9 cellular contexts compared by ENCODE assay signal in genomic region chr6:126312013-126312665, GRCh38. TPM values are rescaled to one million over a fixed set of nuclear protein-coding genes. Genes with fewer than 3 reads are reported as not detected.
DNase-seq lines count a peak whose midpoint lies in the region; ATAC-seq and TF ChIP-seq lines count a peak whose summit lies in the region.
"Had no signal": no experiment of that assay in that cellular context is flagged by ENCODE, and none has a peak within 500 bp of the region (broad histone marks: within the 10 kb centered on the region; RNA-seq: fewer than 3 reads in every experiment).

No MANE protein-coding gene starts in this region.

- H3K27me3 Mint-ChIP-seq in activated T-helper 17 cell treated with anti-CD3 and anti-CD28 coated beads, Interleukin-2, amount 50 U/mL, for 72 hours: no peaks in the 10 kb centered on the region

- no peaks in the 10 kb centered on the region for H3K9me3 Mint-ChIP-seq in activated T-helper 17 cell treated with anti-CD3 and anti-CD28 coated beads, Interleukin-2, amount 50 U/mL, for 72 hours
- H3K9me3 Mint-ChIP-seq: stimulated activated naive CD8-positive, alpha-beta T cell treated with anti-CD3 and anti-CD28 coated beads, Interleukin-15, Interleukin-2, amounts not matched to agents 100 ng/mL and 50 ng/mL, for 24 hours had no signal

- no peaks in the 10 kb centered on the region for H3K79me2 ChIP-seq in osteoblast (ENCODE audit: insufficient read depth, low read length)

- H3K4me1 Mint-ChIP-seq in activated T-helper 17 cell treated with anti-CD3 and anti-CD28 coated beads, Interleukin-2, amount 50 U/mL, for 72 hours: no peaks in the 10 kb centered on the region

- H3K4me1 ChIP-seq in BE2C (no peaks in the 10 kb centered on the region), osteoblast (ENCODE audit: insufficient read depth, low read length) (no peaks in the 10 kb centered on the region)

- intact Hi-C loops in posterior vena cava (cut with DNase I): no loop called here

- H3K4me2 ChIP-seq in osteoblast (ENCODE audit: insufficient read depth, low read length): no peak overlapping the region

- H3K4me3 Mint-ChIP-seq in activated T-helper 17 cell treated with anti-CD3 and anti-CD28 coated beads, Interleukin-2, amount 50 U/mL, for 72 hours: no peak overlapping the region
- H3K4me3 Mint-ChIP-seq: stimulated activated naive CD8-positive, alpha-beta T cell treated with anti-CD3 and anti-CD28 coated beads, Interleukin-15, Interleukin-2, amounts not matched to agents 100 ng/mL and 50 ng/mL, for 24 hours had no signal

- H3K27ac ChIP-seq in VCaP (no peak overlapping the region), osteoblast (ENCODE audit: low read depth, low read length) (no peak overlapping the region)

- peak; percentile 8 for DNase-seq in BE2C
- peak; percentile 71 for DNase-seq in osteoblast (ENCODE audit: insufficient read length, low spot score, missing footprints)
- no peak for DNase-seq in posterior vena cava (ENCODE audit: low spot score)
- DNase-seq in DMS79 treated with DMSO at 0.1 percent for 48 hours (lab: John Stamatoyannopoulos, UW): no peak

- H3K9me3 ChIP-seq in BE2C: no peaks in the 10 kb centered on the region
- no peaks in the 10 kb centered on the region for H3K9me3 ChIP-seq in osteoblast (ENCODE audit: low read depth, low read length)

- H3K4me3 ChIP-seq in BE2C (ENCODE audit: low read depth, low read length) (no peak overlapping the region), osteoblast (ENCODE audit: insufficient read depth, low read length) (no peak overlapping the region)

- H2AFZ ChIP-seq in osteoblast (ENCODE audit: low read length): no peak overlapping the region

- TF ChIP-seq CTCF in BE2C (IDR thresholded peaks at IDR 0.05; ENCODE audit: low read depth, low read length) (peak; percentile 67), VCaP (conservative IDR thresholded peaks at IDR 0.05) (peak; percentile 36; the same call in 1 of the 2 replicates), osteoblast (IDR thresholded peaks at IDR 0.05; ENCODE audit: extremely low read depth, low read depth, low read length) (peak; percentile 25)

- no peaks in the 10 kb centered on the region for H3K27me3 ChIP-seq in BE2C
- H3K27me3 ChIP-seq in osteoblast (ENCODE audit: insufficient read depth, low read length): no peaks in the 10 kb centered on the region

- H3K27ac Mint-ChIP-seq in activated T-helper 17 cell treated with anti-CD3 and anti-CD28 coated beads, Interleukin-2, amount 50 U/mL, for 72 hours: no peak overlapping the region
- H3K27ac Mint-ChIP-seq: stimulated activated naive CD8-positive, alpha-beta T cell treated with anti-CD3 and anti-CD28 coated beads, Interleukin-15, Interleukin-2, amounts not matched to agents 100 ng/mL and 50 ng/mL, for 24 hours had no signal

- peak; percentile 87 for ATAC-seq in GM19395 (IDR thresholded peaks at IDR 0.05; ENCODE audit: unreplicated experiment)
- ATAC-seq in HG03196 (IDR thresholded peaks at IDR 0.05; ENCODE audit: unreplicated experiment): peak; percentile 82
- no peak for ATAC-seq in activated T-helper 17 cell treated with anti-CD3 and anti-CD28 coated beads, Interleukin-2, amount 50 U/mL, for 72 hours (replicated peaks)

- no peaks in the 10 kb centered on the region for H3K36me3 ChIP-seq in BE2C
- H3K36me3 ChIP-seq in osteoblast (ENCODE audit: insufficient read depth, low read length): no peaks in the 10 kb centered on the region

- no peaks in the 10 kb centered on the region for H3K36me3 Mint-ChIP-seq in activated T-helper 17 cell treated with anti-CD3 and anti-CD28 coated beads, Interleukin-2, amount 50 U/mL, for 72 hours (ENCODE audit: low read depth)

- no peaks in the 10 kb centered on the region for H4K20me1 ChIP-seq in osteoblast (ENCODE audit: insufficient read depth, low read length)

RNA-seq across cellular contexts. Expression of gene CENPW, which starts 27.8 kb away (rescaled TPM):
- polyA plus RNA-seq in BE2C (2012; ENCODE audit: insufficient read depth, insufficient read length, low read depth): 6.6 TPM
- total RNA-seq in osteoblast (1.1 and 3.8 TPM in 2 replicates), posterior vena cava (10 to 100 TPM; 33.8 to 42.2 TPM)
- 10 to 100 TPM; 49.4 to 76.9 TPM for total RNA-seq in activated T-helper 17 cell treated with anti-CD3 and anti-CD28 coated beads, Interleukin-2, amount 50 U/mL, for 72 hours

Comparison
In these comparisons a context has a peak if more than half of its experiments do, and no peak if none do; other contexts are left out.
1. DNase-seq: peak in BE2C (single experiment) and osteoblast (single experiment); none in posterior vena cava (single experiment) and DMS79 treated with DMSO at 0.1 percent for 48 hours (single experiment).
2. Peak in every context shown above with its lines, with median percentiles within 50 percentile points of each other: CTCF ChIP-seq.